In genomic region chr1:51158263-51158662, GRCh38 we compare ENCODE assay signal across 7 cellular contexts. TPM values are rescaled to one million over a fixed set of nuclear protein-coding genes. Genes with fewer than 3 reads are reported as not detected.
"Had no signal": no experiment of that assay in that cellular context is flagged by ENCODE, and none has a peak within 500 bp of the region (broad histone marks: within the 10 kb centered on the region; RNA-seq: fewer than 3 reads in every experiment).

No MANE protein-coding gene starts in this region.

- DNase-seq: GDM1, GF-D8 had no signal

- ATAC-seq: GM12878 had no signal

- FAIRE-seq: GM12878, GM12892, GM18507, GM19239 had no signal

- H3K4me3 ChIP-seq: GM12878 had no signal

RNA-seq across cellular contexts. Expression of gene C1orf185, which starts 56.2 kb away (rescaled TPM):
- total RNA-seq: G401 had no signal
- polyA plus RNA-seq: GM12878 had no signal
